In genomic region chr14:49622022-49622607, GRCh38 we compare ENCODE assay signal across 8 cellular contexts. TPM values are rescaled to one million over a fixed set of nuclear protein-coding genes. Genes with fewer than 3 reads are reported as not detected.
DNase-seq lines count a peak whose midpoint lies in the region; ATAC-seq and TF ChIP-seq lines count a peak whose summit lies in the region.

No MANE protein-coding gene starts in this region.

- DNase-seq in HFFc6 = no peak
- DNase-seq in omental fat pad (ENCODE audit: low spot score) = no peak
- DNase-seq in posterior cingulate gyrus = no peak
- DNase-seq in activated effector memory CD4-positive, alpha-beta T cell treated with Interleukin-2 at 50 U/mL for 16 hours = no peak
- DNase-seq in hypothalamus (lab: John Stamatoyannopoulos, UW) = no peak

- H3K9me3 Mint-ChIP-seq in HFFc6 = no peaks in the 10 kb centered on the region
- H3K9me3 Mint-ChIP-seq in brain = no peaks in the 10 kb centered on the region

- H3K4me3 ChIP-seq in ACC112 (ENCODE audit: low read depth, low read length) (peak overlapping the region; percentile 84), mucosa of rectum (ENCODE audit: low read length in 2 of 2) (peak overlapping the region; percentile 96 to 98)

- no peaks in the 10 kb centered on the region for H3K27me3 ChIP-seq in ACC112 (ENCODE audit: insufficient read depth, low read length)
- no peaks in the 10 kb centered on the region for H3K27me3 ChIP-seq in mucosa of rectum (ENCODE audit: control insufficient read depth in 2 of 2, insufficient read depth in 2 of 2, low read length in 2 of 2)

- no peaks in the 10 kb centered on the region for H3K9me3 ChIP-seq in mucosa of rectum (ENCODE audit: control insufficient read depth in 2 of 2, low read length in 2 of 2)

- TF ChIP-seq CTCF in HFFc6 (IDR thresholded peaks at IDR 0.05) = no peak
- no peak for TF ChIP-seq CTCF in brain (conservative IDR thresholded peaks at IDR 0.05)
- TF ChIP-seq CTCF in omental fat pad (IDR thresholded peaks at IDR 0.05) = no peak

- H3K27me3 Mint-ChIP-seq in HFFc6 (ENCODE audit: insufficient read depth) (peaks cover 5% of the 10 kb centered on the region), brain (peaks cover 21% of the 10 kb centered on the region)

- no peak for ATAC-seq in omental fat pad (ENCODE audit: low FRiP score)

- H3K27ac Mint-ChIP-seq in HFFc6 (peak overlapping the region; percentile 96), brain (peak overlapping the region; percentile 76 to 100 (median 88))

- H3K36me3 Mint-ChIP-seq in HFFc6 (ENCODE audit: low read depth) (peaks cover 27% of the 10 kb centered on the region), brain (peaks cover 49% of the 10 kb centered on the region)

- peaks cover 17% of the 10 kb centered on the region; the same call in 1 of the 2 replicates for H3K36me3 ChIP-seq in ACC112 (ENCODE audit: insufficient read depth, low read length)
- peaks cover 5 to 12% of the 10 kb centered on the region in 2 donors for H3K36me3 ChIP-seq in mucosa of rectum (ENCODE audit: control insufficient read depth in 2 of 2, insufficient read depth in 2 of 2, low read length in 2 of 2)

- no peak overlapping the region for H3K27ac ChIP-seq in ACC112 (ENCODE audit: low read depth, low read length)
- no peak overlapping the region for H3K27ac ChIP-seq in mucosa of rectum (ENCODE audit: low read depth in 2 of 2, low read length in 2 of 2)

- no peak overlapping the region for H2AFZ ChIP-seq in ACC112 (ENCODE audit: low read length, unreplicated experiment)

- H3K4me1 Mint-ChIP-seq in HFFc6 (ENCODE audit: low read depth) (peaks cover 54% of the 10 kb centered on the region), brain (peaks cover 64% of the 10 kb centered on the region)

- peaks cover 75% of the 10 kb centered on the region for H3K79me2 ChIP-seq in ACC112 (ENCODE audit: control insufficient read depth, insufficient read depth, low read length, unreplicated experiment)

- peak overlapping the region; percentile 88 to 100 for H3K9ac ChIP-seq in mucosa of rectum (ENCODE audit: low read depth in 1 of 2, low read length in 2 of 2)

- H3K4me3 Mint-ChIP-seq in HFFc6 (peak overlapping the region; percentile 99), brain (peak overlapping the region; percentile 98 to 99 (median 99))

- H3K4me1 ChIP-seq in ACC112 (ENCODE audit: control insufficient read depth, insufficient read depth, low read length, unreplicated experiment) = peaks cover 35% of the 10 kb centered on the region
- peaks cover 32% of the 10 kb centered on the region in 2 donors for H3K4me1 ChIP-seq in mucosa of rectum (ENCODE audit: control insufficient read depth in 2 of 2, insufficient read depth in 2 of 2, low read length in 2 of 2)

- intact Hi-C loops in posterior cingulate gyrus (cut with DNase I) = loop anchor here (5.0 kb wide), 1 partner anchor 240 kb away; no protein-coding TSS in a partner anchor

RNA-seq across cellular contexts. Expression of gene MGAT2, which starts 1.5 kb away (rescaled TPM):
- 10 to 100 TPM; 61.8 to 73.8 (median 64.4) TPM for total RNA-seq in HFFc6 (2021; fragmentation: NEBNext Ultra II Directional; extraction: Animal tissue kit (Norgen Biotek cat#: 25700))
- 10.1 TPM for polyA plus RNA-seq in brain (ENCODE audit: insufficient read depth, low read depth, low replicate concordance)
- total RNA-seq in omental fat pad = 10 to 100 TPM; 32.3 to 70.6 (median 36.5) TPM

RNA-seq across cellular contexts. Expression of gene RPL36AL, which starts 1.7 kb away (rescaled TPM):
- 100 to 1,000 TPM; 170 to 254 (median 211) TPM for total RNA-seq in HFFc6 (2021; fragmentation: NEBNext Ultra II Directional; extraction: Animal tissue kit (Norgen Biotek cat#: 25700))
- 316 TPM for polyA plus RNA-seq in brain (ENCODE audit: insufficient read depth, low read depth, low replicate concordance)
- 100 to 1,000 TPM; 150 to 280 (median 234) TPM for total RNA-seq in omental fat pad

RNA-seq across cellular contexts. Expression of gene DNAAF2, which starts 12.9 kb away (rescaled TPM):
- 1 to 10 TPM; 5.8 to 8.7 (median 6.2) TPM for total RNA-seq in HFFc6 (2021; fragmentation: NEBNext Ultra II Directional; extraction: Animal tissue kit (Norgen Biotek cat#: 25700))
- polyA plus RNA-seq in brain (ENCODE audit: insufficient read depth, low read depth, low replicate concordance) = 7.8 TPM
- 10 to 100 TPM in 2 of 4 donors, 1 to 10 TPM in 2; 7.2 to 16.5 (median 10.3) TPM for total RNA-seq in omental fat pad

RNA-seq across cellular contexts. Expression of gene LRR1, which starts 23.4 kb away (rescaled TPM):
- 10 to 100 TPM; 15.2 to 26.5 (median 25.5) TPM for total RNA-seq in HFFc6 (2021; fragmentation: NEBNext Ultra II Directional; extraction: Animal tissue kit (Norgen Biotek cat#: 25700))
- 10.6 TPM for polyA plus RNA-seq in brain (ENCODE audit: insufficient read depth, low read depth, low replicate concordance)
- total RNA-seq in omental fat pad = 10 to 100 TPM in 2 of 4 donors, 1 to 10 TPM in 2; 5.0 to 15.6 (median 8.1) TPM

RNA-seq across cellular contexts. Expression of gene RPS29, which starts 35.9 kb away (rescaled TPM):
- 1,000 to 10,000 TPM in 4 of 6 experiments, 100 to 1,000 TPM in 2; 743 to 1,241 (median 1,080) TPM for total RNA-seq in HFFc6 (2021; fragmentation: NEBNext Ultra II Directional; extraction: Animal tissue kit (Norgen Biotek cat#: 25700))
- 4,447 TPM for polyA plus RNA-seq in brain (ENCODE audit: insufficient read depth, low read depth, low replicate concordance)
- total RNA-seq in omental fat pad = over 10,000 TPM in 1 of 4 donors, 1,000 to 10,000 TPM in 3; 4,173 to 10,135 (median 9,095) TPM
